In genomic region chr12:56645201-56645716, GRCh38 we compare ENCODE assay signal across 8 cellular contexts. TPM values are rescaled to one million over a fixed set of nuclear protein-coding genes. Genes with fewer than 3 reads are reported as not detected.
A peak's percentile ranks its signal among the peaks of the same experiment; 100 is the strongest.
DNase-seq lines count a peak whose midpoint lies in the region; ATAC-seq, FAIRE-seq and TF ChIP-seq lines count a peak whose summit lies in the region.

No MANE protein-coding gene starts in this region.

- peaks cover 17% of the 10 kb centered on the region for H3K36me3 Mint-ChIP-seq in astrocyte (ENCODE audit: low read depth, unreplicated experiment)
- peaks cover 61% of the 10 kb centered on the region for H3K36me3 Mint-ChIP-seq in stimulated activated effector memory CD8-positive, alpha-beta T cell treated with anti-CD3 and anti-CD28 coated beads, Interleukin-12 subunit alpha, Interleukin-12 subunit beta, amount 100 ng/mL, for 72 hours

- H3K4me3 ChIP-seq in AG04450 (ENCODE audit: low read depth, low read length): peak overlapping the region; percentile 99
- H3K4me3 ChIP-seq in HL-60 (replicated peaks; ENCODE audit: insufficient read depth, low read length): peak overlapping the region; percentile 67
- peak overlapping the region; percentile 94 for H3K4me3 ChIP-seq in astrocyte (ENCODE audit: insufficient read depth, low read depth, low read length)

- peak overlapping the region; percentile 64 for H2AFZ ChIP-seq in astrocyte (ENCODE audit: low read depth, low read length)

- peaks cover 45% of the 10 kb centered on the region for H3K79me2 ChIP-seq in astrocyte (ENCODE audit: insufficient read depth, low read length)

- CTCF ChIA-PET in AG04450 (lab: Charles Lee): interaction anchor here (0.8 to 3.1 kb wide), 2 partner anchors 9 to 131 kb away, joined by 4 to 33 read pairs; no protein-coding TSS in a partner anchor

- FAIRE-seq in astrocyte (lab: Jason Lieb, UNC) (no peak), GM12891 (lab: Jason Lieb, UNC) (no peak), H54 (lab: Jason Lieb, UNC) (no peak)

- H3K4me3 Mint-ChIP-seq in astrocyte (ENCODE audit: unreplicated experiment): peak overlapping the region; percentile 100
- peak overlapping the region; percentile 94 for H3K4me3 Mint-ChIP-seq in stimulated activated effector memory CD8-positive, alpha-beta T cell treated with anti-CD3 and anti-CD28 coated beads, Interleukin-12 subunit alpha, Interleukin-12 subunit beta, amount 100 ng/mL, for 72 hours

- H3K9ac ChIP-seq in astrocyte (ENCODE audit: low read length): peak overlapping the region; percentile 97

- H3K36me3 ChIP-seq in astrocyte (ENCODE audit: insufficient read depth, low read length): peaks cover 32% of the 10 kb centered on the region

- TF ChIP-seq POLR2A in GM12891 (IDR thresholded peaks at IDR 0.05; ENCODE audit: low read depth, low read length): no peak
- no peak for TF ChIP-seq POLR2A in H54 (IDR thresholded peaks at IDR 0.05; ENCODE audit: low read depth, low read length)

- no peaks in the 10 kb centered on the region for H3K9me3 Mint-ChIP-seq in astrocyte (ENCODE audit: unreplicated experiment)
- no peaks in the 10 kb centered on the region for H3K9me3 Mint-ChIP-seq in stimulated activated effector memory CD8-positive, alpha-beta T cell treated with anti-CD3 and anti-CD28 coated beads, Interleukin-12 subunit alpha, Interleukin-12 subunit beta, amount 100 ng/mL, for 72 hours

- H4K20me1 ChIP-seq in astrocyte (ENCODE audit: insufficient read depth, low read length): peaks cover 44% of the 10 kb centered on the region

- peaks cover 16% of the 10 kb centered on the region for H3K4me1 ChIP-seq in astrocyte (ENCODE audit: insufficient read depth, low read length)

- DNase-seq in AG04450 (ENCODE audit: low read depth, low spot score): no peak
- DNase-seq in HL-60 (ENCODE audit: low read depth in 1 of 2, low spot score in 1 of 2): no peak
- DNase-seq in astrocyte (ENCODE audit: low read depth): no peak
- peak; percentile 14 for DNase-seq in iris pigment epithelial cell (ENCODE audit: low read depth)
- DNase-seq in stimulated activated effector memory CD8-positive, alpha-beta T cell treated with anti-CD3 and anti-CD28 coated beads, Interleukin-12 subunit alpha, Interleukin-12 subunit beta, amount 100 ng/mL, for 72 hours (ENCODE audit: low spot score in 2 of 2): peak in 1 of 2 donors; percentile 59
- DNase-seq in GM12891 (ENCODE audit: insufficient read length, low spot score): no peak
- no peak for DNase-seq in H54 (ENCODE audit: insufficient read length, low spot score)
- DNase-seq in cortex of kidney (lab: John Stamatoyannopoulos, UW): no peak

- peak overlapping the region; percentile 93 for H3K27ac Mint-ChIP-seq in astrocyte (ENCODE audit: unreplicated experiment)
- peak overlapping the region; percentile 97 for H3K27ac Mint-ChIP-seq in stimulated activated effector memory CD8-positive, alpha-beta T cell treated with anti-CD3 and anti-CD28 coated beads, Interleukin-12 subunit alpha, Interleukin-12 subunit beta, amount 100 ng/mL, for 72 hours

- H3K27me3 ChIP-seq in AG04450 (ENCODE audit: control insufficient read depth, insufficient read depth, low read length): no peaks in the 10 kb centered on the region
- H3K27me3 ChIP-seq in HL-60 (ENCODE audit: insufficient read depth, poor library complexity, severe bottlenecking): no peaks in the 10 kb centered on the region
- H3K27me3 ChIP-seq in astrocyte (ENCODE audit: insufficient read depth, low read length): no peaks in the 10 kb centered on the region

- peaks cover 15% of the 10 kb centered on the region for H3K4me1 Mint-ChIP-seq in astrocyte (ENCODE audit: low read depth, unreplicated experiment)
- H3K4me1 Mint-ChIP-seq in stimulated activated effector memory CD8-positive, alpha-beta T cell treated with anti-CD3 and anti-CD28 coated beads, Interleukin-12 subunit alpha, Interleukin-12 subunit beta, amount 100 ng/mL, for 72 hours: peaks cover 19% of the 10 kb centered on the region

- peak overlapping the region; percentile 88 for H3K4me2 ChIP-seq in astrocyte (ENCODE audit: low read length)

- H3K27me3 Mint-ChIP-seq in astrocyte (ENCODE audit: low read depth, unreplicated experiment): no peaks in the 10 kb centered on the region

- H3K9me3 ChIP-seq in AG04450 (ENCODE audit: control insufficient read depth, insufficient read depth, low read length): no peaks in the 10 kb centered on the region
- H3K9me3 ChIP-seq in astrocyte (ENCODE audit: insufficient read depth, low read depth, low read length): no peaks in the 10 kb centered on the region

- POLR2A ChIA-PET in AG04450 (lab: Yijun Ruan, JAX): interaction anchor here (0.6 to 1.7 kb wide), 9 partner anchors 9 to 566 kb away, joined by 3 to 12 read pairs (median 3); partner anchors contain the start of genes NACA and PTGES3

- no peak for TF ChIP-seq CTCF in AG04450 (IDR thresholded peaks at IDR 0.05; ENCODE audit: low read depth, low read length)
- TF ChIP-seq CTCF in HL-60 (IDR thresholded peaks at IDR 0.05; ENCODE audit: insufficient read depth, low read length): no peak
- no peak for TF ChIP-seq CTCF in astrocyte (IDR thresholded peaks at IDR 0.05; ENCODE audit: insufficient read depth, low read depth, low read length)

- H3K27ac ChIP-seq in AG04450 (ENCODE audit: low read depth, low read length) (peak overlapping the region; percentile 39), HL-60 (replicated peaks) (peak overlapping the region; percentile 96), astrocyte (ENCODE audit: low read depth, low read length) (peak overlapping the region; percentile 73)

- ATAC-seq in stimulated activated effector memory CD8-positive, alpha-beta T cell treated with anti-CD3 and anti-CD28 coated beads, Interleukin-12 subunit alpha, Interleukin-12 subunit beta, amount 100 ng/mL, for 72 hours: no peak

TF ChIP-seq in GM12891, 5 proteins besides CTCF, POLR2A, EP300 and RAD21:
- TF ChIP-seq TAF1 (IDR thresholded peaks at IDR 0.05; ENCODE audit: low read depth, low read length): no peak
TF ChIP-seq in GM12891: peak in this region for 0.

RNA-seq across cellular contexts. Expression of gene ATP5F1B, which starts 0.5 kb away (rescaled TPM):
- polyA plus RNA-seq in AG04450 (2011; rRNA removed): 974 and 975 TPM in 2 replicates
- 743 and 921 TPM in 2 replicates for polyA minus RNA-seq in AG04450 (2011; rRNA and poly(A)+ RNA removed)
- 714 and 731 TPM in 2 replicates for total RNA-seq in astrocyte
- 754 TPM for polyA plus RNA-seq in GM12891 (2012; ENCODE audit: low read depth, missing spikeins)

RNA-seq across cellular contexts. Expression of gene BAZ2A, which starts 15.1 kb away (rescaled TPM):
- polyA plus RNA-seq in AG04450 (2011; rRNA removed): 43.9 and 52.8 TPM in 2 replicates
- polyA minus RNA-seq in AG04450 (2011; rRNA and poly(A)+ RNA removed): 85.8 and 105 TPM in 2 replicates
- total RNA-seq in astrocyte: 105 and 107 TPM in 2 replicates
- 32.1 TPM for polyA plus RNA-seq in GM12891 (2012; ENCODE audit: low read depth, missing spikeins)

RNA-seq across cellular contexts. Expression of gene PTGES3, which starts 42.8 kb away (rescaled TPM):
- 80.1 and 112 TPM in 2 replicates for polyA plus RNA-seq in AG04450 (2011; rRNA removed)
- 18.8 and 44.0 TPM in 2 replicates for polyA minus RNA-seq in AG04450 (2011; rRNA and poly(A)+ RNA removed)
- total RNA-seq in astrocyte: 206 and 226 TPM in 2 replicates
- 158 TPM for polyA plus RNA-seq in GM12891 (2012; ENCODE audit: low read depth, missing spikeins)

Comparison
In these comparisons a context has a peak if more than half of its experiments do, and no peak if none do; other contexts are left out.
1. H3K27ac ChIP-seq: peak in every context shown above with its lines; median percentile 96 in HL-60; 73 in astrocyte; 39 in AG04450.